In the genomic region with DNA sequence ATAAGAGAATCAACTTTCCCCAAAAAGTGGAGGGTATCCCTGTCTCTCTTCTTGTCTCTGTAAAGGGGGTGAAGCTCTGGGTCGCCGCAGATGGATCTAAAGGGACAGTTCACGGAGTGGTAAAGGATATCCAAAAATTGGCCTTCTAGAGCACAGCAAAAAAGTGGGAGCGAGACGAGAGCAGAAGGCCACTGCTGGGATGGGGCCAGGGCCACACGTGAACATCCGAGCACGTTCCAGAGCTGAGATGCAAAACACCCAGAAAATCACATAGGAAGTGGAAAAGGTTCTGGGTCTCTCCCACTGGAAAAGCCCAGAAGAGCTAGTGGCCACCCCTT, we compare ENCODE assay signal across 9 cellular contexts. TPM values are rescaled to one million over a fixed set of nuclear protein-coding genes. Genes with fewer than 3 reads are reported as not detected.
DNase-seq lines count a peak whose midpoint lies in the region; ATAC-seq, FAIRE-seq and TF ChIP-seq lines count a peak whose summit lies in the region.
"Had no signal": no experiment of that assay in that cellular context is flagged by ENCODE, and none has a peak within 500 bp of the region (broad histone marks: within the 10 kb centered on the region; RNA-seq: fewer than 3 reads in every experiment).

No MANE protein-coding gene starts in this region.

- H3K4me1 ChIP-seq in upper lobe of right lung = peaks cover 34% of the 10 kb centered on the region

- no peaks in the 10 kb centered on the region for H3K9me3 Mint-ChIP-seq in activated naive CD4-positive, alpha-beta T cell treated with anti-CD3 and anti-CD28 coated beads, Interleukin-2, amount 10 ng/mL, durations not matched to agents 7 days and 5 days
- H3K9me3 Mint-ChIP-seq in mesothelial cell of epicardium = no peaks in the 10 kb centered on the region

- intact Hi-C loops in upper lobe of right lung (cut with DNase I) = no loop called here

- no peak for TF ChIP-seq CTCF in bronchial epithelial cell (IDR thresholded peaks at IDR 0.05; ENCODE audit: insufficient read depth, low read length, severe bottlenecking)
- TF ChIP-seq CTCF in mesothelial cell of epicardium (IDR thresholded peaks at IDR 0.05; ENCODE audit: unreplicated experiment) = no peak
- no peak for TF ChIP-seq CTCF in upper lobe of right lung (IDR thresholded peaks at IDR 0.05)

- FAIRE-seq in bronchial epithelial cell (lab: Jason Lieb, UNC) = no peak

- ATAC-seq in upper lobe of right lung = no peak
- no peak for ATAC-seq in HG02885 (IDR thresholded peaks at IDR 0.05; ENCODE audit: poor library complexity, unreplicated experiment)

- H3K36me3 ChIP-seq in bronchial epithelial cell (ENCODE audit: control insufficient read depth, insufficient read depth, low read length) = no peaks in the 10 kb centered on the region
- H3K36me3 ChIP-seq in upper lobe of right lung = no peaks in the 10 kb centered on the region

- peak overlapping the region; percentile 85 for H3K4me3 Mint-ChIP-seq in activated naive CD4-positive, alpha-beta T cell treated with anti-CD3 and anti-CD28 coated beads, Interleukin-2, amount 10 ng/mL, durations not matched to agents 7 days and 5 days
- H3K4me3 Mint-ChIP-seq in mesothelial cell of epicardium = peak overlapping the region; percentile 71

- H3K4me3 ChIP-seq in bronchial epithelial cell (ENCODE audit: low read depth, low read length) = peak overlapping the region; percentile 63
- H3K4me3 ChIP-seq in upper lobe of right lung = peak overlapping the region; percentile 84

- no peak for DNase-seq in activated naive CD4-positive, alpha-beta T cell treated with anti-CD3 and anti-CD28 coated beads, Interleukin-2, amount 10 ng/mL, durations not matched to agents 7 days and 5 days
- no peak for DNase-seq in activated naive CD4-positive, alpha-beta T cell (lab: John Stamatoyannopoulos, UW)
- DNase-seq in bronchial epithelial cell (ENCODE audit: low read depth) (no peak), mesothelial cell of epicardium (ENCODE audit: low spot score in 2 of 2, unreplicated experiment in 2 of 2) (no peak), upper lobe of right lung (no peak), mesenteric fat pad (ENCODE audit: low spot score) (no peak), NCI-H1092 (lab: John Stamatoyannopoulos, UW) (no peak)

- H3K27me3 Mint-ChIP-seq in activated naive CD4-positive, alpha-beta T cell treated with anti-CD3 and anti-CD28 coated beads, Interleukin-2, amount 10 ng/mL, durations not matched to agents 7 days and 5 days = peaks cover 28% of the 10 kb centered on the region
- H3K27me3 Mint-ChIP-seq in mesothelial cell of epicardium (ENCODE audit: low read depth) = no peaks in the 10 kb centered on the region

- peak overlapping the region; percentile 66 for H3K27ac Mint-ChIP-seq in activated naive CD4-positive, alpha-beta T cell treated with anti-CD3 and anti-CD28 coated beads, Interleukin-2, amount 10 ng/mL, durations not matched to agents 7 days and 5 days
- peak overlapping the region; percentile 67 for H3K27ac Mint-ChIP-seq in mesothelial cell of epicardium

- H3K27ac ChIP-seq in upper lobe of right lung = peak overlapping the region; percentile 74
- H3K27ac ChIP-seq: foreskin keratinocyte had no signal

- CTCF ChIA-PET in activated naive CD4-positive, alpha-beta T cell treated with anti-CD3 and anti-CD28 coated beads, Interleukin-2, amount 10 ng/mL, durations not matched to agents 7 days and 5 days (lab: Charles Lee) = interaction anchor here (0.8 to 2.5 kb wide), 12 partner anchors 9 to 213 kb away, joined by 3 to 15 read pairs (median 3); partner anchors contain the start of gene EFHC1

- H3K4me1 Mint-ChIP-seq in activated naive CD4-positive, alpha-beta T cell treated with anti-CD3 and anti-CD28 coated beads, Interleukin-2, amount 10 ng/mL, durations not matched to agents 7 days and 5 days = peaks cover 35% of the 10 kb centered on the region
- H3K4me1 Mint-ChIP-seq in mesothelial cell of epicardium = peaks cover 60% of the 10 kb centered on the region

- H3K27me3 ChIP-seq in bronchial epithelial cell (ENCODE audit: control insufficient read depth, insufficient read depth, low read length) (no peaks in the 10 kb centered on the region), upper lobe of right lung (no peaks in the 10 kb centered on the region)
- H3K27me3 ChIP-seq: foreskin keratinocyte had no signal

- no peaks in the 10 kb centered on the region for H3K36me3 Mint-ChIP-seq in activated naive CD4-positive, alpha-beta T cell treated with anti-CD3 and anti-CD28 coated beads, Interleukin-2, amount 10 ng/mL, durations not matched to agents 7 days and 5 days
- peaks cover 6% of the 10 kb centered on the region for H3K36me3 Mint-ChIP-seq in mesothelial cell of epicardium

- H3K9me3 ChIP-seq in upper lobe of right lung = no peaks in the 10 kb centered on the region

RNA-seq across cellular contexts. Expression of gene TRAM2, which starts 0.8 kb away (rescaled TPM):
- total RNA-seq in bronchial epithelial cell = 3.2 and 4.2 TPM in 2 replicates
- total RNA-seq in mesothelial cell of epicardium = 21.7 to 22.1 TPM (median 21.8 TPM) in 3 replicates
- 24.2 TPM for total RNA-seq in upper lobe of right lung
- 56.3 TPM for total RNA-seq in mesenteric fat pad
